ENCODE assay signal across 8 cellular contexts in the genomic region with DNA sequence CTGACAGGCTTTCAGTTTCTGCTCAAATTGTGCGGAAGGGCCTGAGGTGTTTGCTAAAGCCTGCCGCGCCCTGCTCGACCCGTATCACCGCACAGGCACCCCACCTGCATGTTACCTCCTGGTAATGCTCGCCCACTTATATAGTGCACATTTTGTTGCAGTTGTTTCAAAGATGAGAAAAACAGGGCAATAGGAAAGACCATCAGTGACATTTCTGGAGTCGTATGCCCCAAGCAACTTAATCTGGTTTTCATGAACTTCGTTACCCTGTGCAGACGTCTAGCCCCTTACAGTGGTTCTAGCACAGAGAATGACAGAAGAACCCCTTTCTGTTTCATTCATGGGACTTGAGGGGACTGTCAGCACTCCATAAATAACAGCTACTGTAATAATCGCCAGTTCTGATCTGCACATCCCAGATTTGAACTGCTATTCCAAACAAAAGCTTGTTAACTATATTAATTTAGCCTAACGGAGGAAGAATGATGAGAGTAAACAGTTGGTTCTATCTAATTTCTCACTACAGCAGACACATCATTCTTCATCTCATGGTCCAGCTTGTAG. TPM values are rescaled to one million over a fixed set of nuclear protein-coding genes. Genes with fewer than 3 reads are reported as not detected.
DNase-seq lines count a peak whose midpoint lies in the region; ATAC-seq and TF ChIP-seq lines count a peak whose summit lies in the region.

No MANE protein-coding gene starts in this region.

- H3K36me3 ChIP-seq in breast epithelium, result no peaks in the 10 kb centered on the region
- peaks cover 9 to 17% of the 10 kb centered on the region in 2 donors for H3K36me3 ChIP-seq in mucosa of rectum (ENCODE audit: control insufficient read depth in 2 of 2, insufficient read depth in 2 of 2, low read length in 2 of 2)

- no peaks in the 10 kb centered on the region for H3K9me3 ChIP-seq in CD4-positive, alpha-beta T cell (ENCODE audit: control insufficient read depth, low read length)
- no peaks in the 10 kb centered on the region for H3K9me3 ChIP-seq in breast epithelium
- H3K9me3 ChIP-seq in mucosa of rectum (ENCODE audit: control insufficient read depth in 2 of 2, low read length in 2 of 2), result no peaks in the 10 kb centered on the region

- H3K4me1 Mint-ChIP-seq in CD4-positive, alpha-beta T cell (ENCODE audit: low read depth), result peaks cover 42% of the 10 kb centered on the region

- no peak for DNase-seq in CD4-positive, alpha-beta T cell
- no peak for DNase-seq in breast epithelium (ENCODE audit: low spot score in 2 of 2)
- DNase-seq in NCI-H446 (lab: John Stamatoyannopoulos, UW), result no peak
- no peak for DNase-seq in activated effector memory CD4-positive, alpha-beta T cell treated with anti-CD3 and anti-CD28 coated beads, Interleukin-2, amount 50 U/mL, for 16 hours
- no peak for DNase-seq in NCI-H187 (lab: John Stamatoyannopoulos, UW)

- H3K9ac ChIP-seq in mucosa of rectum (ENCODE audit: low read depth in 1 of 2, low read length in 2 of 2), result peak overlapping the region; percentile 81 to 86

- H3K27me3 Mint-ChIP-seq in CD4-positive, alpha-beta T cell, result peaks cover 3% of the 10 kb centered on the region

- no peaks in the 10 kb centered on the region for H3K27me3 ChIP-seq in CD4-positive, alpha-beta T cell (ENCODE audit: control insufficient read depth, insufficient read depth, low read length)
- H3K27me3 ChIP-seq in breast epithelium (no peaks in the 10 kb centered on the region), mucosa of rectum (ENCODE audit: control insufficient read depth in 2 of 2, insufficient read depth in 2 of 2, low read length in 2 of 2) (no peaks in the 10 kb centered on the region)

- peaks cover 26% of the 10 kb centered on the region for H3K36me3 Mint-ChIP-seq in CD4-positive, alpha-beta T cell (ENCODE audit: low read depth)

- peak overlapping the region; percentile 73 to 90 (median 79) for H3K4me3 ChIP-seq in breast epithelium
- peak overlapping the region; percentile 83 to 84 for H3K4me3 ChIP-seq in mucosa of rectum (ENCODE audit: low read length in 2 of 2)

- no peaks in the 10 kb centered on the region for H3K4me1 ChIP-seq in breast epithelium
- peaks cover 14 to 16% of the 10 kb centered on the region in 2 donors for H3K4me1 ChIP-seq in mucosa of rectum (ENCODE audit: control insufficient read depth in 2 of 2, insufficient read depth in 2 of 2, low read length in 2 of 2)

- H3K27ac ChIP-seq in CD4-positive, alpha-beta T cell (ENCODE audit: low read depth, low read length), result peak overlapping the region; percentile 89
- H3K27ac ChIP-seq in breast epithelium (peak overlapping the region; percentile 92 to 94), mucosa of rectum (ENCODE audit: low read depth in 2 of 2, low read length in 2 of 2) (peak overlapping the region; percentile 92 to 94)

- POLR2A ChIA-PET in CD4-positive, alpha-beta T cell (lab: Charles Lee), result interaction anchor here (0.5 to 2.0 kb wide), 8 partner anchors 27 to 587 kb away, joined by 3 to 14 read pairs (median 4); partner anchors contain the start of genes CDKN2AIP and ING2

- H3K4me3 Mint-ChIP-seq in CD4-positive, alpha-beta T cell, result peak overlapping the region; percentile 86

- peak; percentile 2 for ATAC-seq in CD4-positive, alpha-beta T cell (ENCODE audit: poor library complexity)
- ATAC-seq in GM19467 (IDR thresholded peaks at IDR 0.05; ENCODE audit: unreplicated experiment) (peak; percentile 18), HG03558 (IDR thresholded peaks at IDR 0.05; ENCODE audit: extremely low read depth, unreplicated experiment) (peak; percentile 7)

- no peak for TF ChIP-seq CTCF in CD4-positive, alpha-beta T cell (IDR thresholded peaks at IDR 0.05)
- no peak for TF ChIP-seq CTCF in breast epithelium (IDR thresholded peaks at IDR 0.05)

- intact Hi-C loops in CD4-positive, alpha-beta T cell (cut with DNase I, micrococcal nuclease), result loop anchor here (5.0 to 10.0 kb wide), 7 partner anchors 479 to 1907 kb away; partner anchors contain the start of genes ACSL1 (in 1 of the 2), CDKN2AIP (in 1 of the 2) and ING2 (in 1 of the 2)
- intact Hi-C loops in breast epithelium (cut with DNase I; ENCODE audit: low total_unique reads), result no loop called here

- H3K9me3 Mint-ChIP-seq in CD4-positive, alpha-beta T cell, result no peaks in the 10 kb centered on the region

- H3K27ac Mint-ChIP-seq in CD4-positive, alpha-beta T cell, result peak overlapping the region; percentile 89

- no peak for TF ChIP-seq POLR2A in breast epithelium (IDR thresholded peaks at IDR 0.05)

- CTCF ChIA-PET in CD4-positive, alpha-beta T cell (lab: Charles Lee), result interaction anchor here (1.0 to 1.2 kb wide), 3 partner anchors 16 to 338 kb away, joined by 3 read pairs; no protein-coding TSS in a partner anchor

RNA-seq across cellular contexts. Expression of gene DCTD, which starts 0.9 kb away (rescaled TPM):
- 10 to 100 TPM; 49.4 to 54.3 TPM for total RNA-seq in CD4-positive, alpha-beta T cell
- 10 to 100 TPM; 46.0 to 75.2 (median 48.2) TPM for total RNA-seq in breast epithelium
